In the genomic region with DNA sequence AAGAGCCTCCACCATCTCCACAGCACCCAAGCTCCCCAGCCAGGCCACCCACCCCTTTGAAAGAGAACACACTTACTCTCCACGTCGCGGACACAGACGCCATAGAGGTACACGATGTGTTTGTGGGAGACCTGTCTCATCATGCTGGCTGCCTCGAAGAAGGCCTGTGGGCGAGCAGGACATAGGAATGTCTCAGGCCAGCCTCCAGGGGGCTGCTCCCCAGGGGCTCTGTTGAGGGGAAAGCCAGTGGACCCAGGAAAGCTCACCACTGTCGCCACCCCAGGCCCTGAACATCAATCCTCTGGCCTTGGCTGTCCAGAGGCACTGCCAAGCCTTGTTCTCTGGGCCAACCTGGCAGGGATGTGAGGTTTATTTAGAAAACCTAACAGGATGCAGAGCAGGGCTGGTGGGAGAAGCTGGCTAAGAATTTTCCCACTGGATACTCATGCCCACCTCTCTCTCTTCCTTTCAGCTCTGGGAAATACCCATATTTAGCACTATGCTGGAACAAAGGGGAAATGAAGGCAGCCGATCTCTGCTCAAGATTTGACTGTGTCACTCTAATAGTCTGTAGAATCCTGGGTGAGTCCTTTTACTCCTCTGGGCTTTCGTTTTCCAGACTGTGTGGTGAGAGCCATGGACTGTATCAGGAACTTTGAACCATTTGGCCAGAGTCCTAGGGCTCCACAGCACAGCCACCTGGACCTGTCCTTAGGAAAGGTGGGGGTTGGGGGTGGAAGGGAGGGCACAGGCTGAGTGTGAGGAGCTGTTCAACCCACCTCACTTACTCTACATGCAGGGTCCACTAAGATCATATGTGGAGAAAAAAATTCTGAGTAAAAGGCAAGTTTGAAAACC, we compare ENCODE assay signal across 1 cellular context.
TF ChIP-seq lines count a peak whose summit lies in the region.

No MANE protein-coding gene starts in this region.

TF ChIP-seq in GM23338, 12 proteins besides CTCF, POLR2A, EP300 and RAD21 (continued from another document):
- TF ChIP-seq JUNB (IDR thresholded peaks at IDR 0.05; ENCODE audit: unreplicated experiment): no peak
- no peak for TF ChIP-seq ZNF114 (CRISPR knock-in tag; IDR thresholded peaks at IDR 0.05)
- TF ChIP-seq EZH2 (IDR thresholded peaks at IDR 0.05; ENCODE audit: low read depth, unreplicated experiment): no peak
TF ChIP-seq in GM23338: peak in this region for 0.
